Comparison of ENCODE assay signal across 28 cellular contexts in genomic region chr13:34672631-34673030, GRCh38.
DNase-seq lines count a peak whose midpoint lies in the region; ATAC-seq, FAIRE-seq and TF ChIP-seq lines count a peak whose summit lies in the region.
"Had no signal": no experiment of that assay in that cellular context is flagged by ENCODE, and none has a peak within 500 bp of the region (broad histone marks: within the 10 kb centered on the region; RNA-seq: fewer than 3 reads in every experiment).

No MANE protein-coding gene starts in this region.

- 0 out of 3 replicates have a peak overlapping the region, but pooled peaks have one; percentile 16 for H3K4me2 ChIP-seq in A549
- H3K4me2 ChIP-seq in GM23338 = no peak overlapping the region

- H3K9me3 ChIP-seq in A549 = 0 out of 3 replicates have a peak, but pooled peaks cover 3% of the 10 kb centered on the region
- H3K9me3 ChIP-seq: heart left ventricle, stomach, tibial artery had no signal

- POLR2A ChIA-PET in A549 (lab: Yijun Ruan, JAX) = no interaction called here

- H3K27ac Mint-ChIP-seq in GM23338 = no peak overlapping the region; the same call in 1 of the 2 replicates
- H3K27ac Mint-ChIP-seq: activated CD4-positive, alpha-beta T cell treated with anti-CD3 and anti-CD28 coated beads, Interleukin-2, amount 10 ng/mL, durations not matched to agents 7 days and 5 days; activated CD8-positive, alpha-beta memory T cell treated with anti-CD3 and anti-CD28 coated beads, Interleukin-2, amount 10 ng/mL, durations not matched to agents 7 days and 5 days; activated naive CD4-positive, alpha-beta T cell treated with anti-CD3 and anti-CD28 coated beads for 36 hours; activated T-cell treated with anti-CD3 and anti-CD28 coated beads, Interleukin-2, amount 50 U/mL, for 72 hours; naive thymus-derived CD8-positive, alpha-beta T cell had no signal

- H3K27ac ChIP-seq in A549 (peak overlapping the region in 1 of 2 experiments; percentile 44; a peak in 3 of 6 replicates), GM23338 (ENCODE audit: low read depth) (no peak overlapping the region)
- H3K27ac ChIP-seq: RWPE1, stomach, tibial artery, VCaP had no signal

- H3F3A ChIP-seq in GM23338 (replicated peaks; ENCODE audit: low read depth) = no peaks in the 10 kb centered on the region

- no peak for TF ChIP-seq EP300 in A549 (IDR thresholded peaks at IDR 0.05)

- intact Hi-C loops in head of caudate nucleus (cut with DNase I) = no loop called here

- H3K4me3 ChIP-seq in A549 = no peak overlapping the region
- no peak overlapping the region for H3K4me3 ChIP-seq in GM23338
- H3K4me3 ChIP-seq: heart left ventricle, stomach, tibial artery had no signal

- ATAC-seq in A549 = no peak
- no peak for ATAC-seq in GM23338
- no peak for ATAC-seq in esophagus mucosa
- ATAC-seq: activated CD8-positive, alpha-beta memory T cell treated with anti-CD3 and anti-CD28 coated beads, Interleukin-2, amount 10 ng/mL, durations not matched to agents 7 days and 5 days; activated T-cell treated with anti-CD3 and anti-CD28 coated beads, Interleukin-2, amount 50 U/mL, for 72 hours; naive thymus-derived CD8-positive, alpha-beta T cell; SK-N-SH treated with all-trans-retinoic acid at 6 μM for 48 hours had no signal

- TF ChIP-seq CTCF in A549 (IDR thresholded peaks at IDR 0.05) (no peak), GM23338 (conservative IDR thresholded peaks at IDR 0.05; ENCODE audit: low read depth in 2 of 2) (no peak)

- whole genome bisulfite sequencing in A549 (ENCODE audit: missing lambda C conversion rate) = 29% methylated on average over 3 of the region's 3 CpGs

- H3K4me3 Mint-ChIP-seq in GM23338 = no peak overlapping the region
- H3K4me3 Mint-ChIP-seq: activated CD4-positive, alpha-beta T cell treated with anti-CD3 and anti-CD28 coated beads, Interleukin-2, amount 10 ng/mL, durations not matched to agents 7 days and 5 days; activated CD8-positive, alpha-beta memory T cell treated with anti-CD3 and anti-CD28 coated beads, Interleukin-2, amount 10 ng/mL, durations not matched to agents 7 days and 5 days; activated naive CD4-positive, alpha-beta T cell treated with anti-CD3 and anti-CD28 coated beads for 36 hours; activated T-cell treated with anti-CD3 and anti-CD28 coated beads, Interleukin-2, amount 50 U/mL, for 72 hours; naive thymus-derived CD8-positive, alpha-beta T cell had no signal

- H3K36me3 Mint-ChIP-seq in GM23338 (ENCODE audit: low read depth) = no peaks in the 10 kb centered on the region
- H3K36me3 Mint-ChIP-seq: activated CD8-positive, alpha-beta memory T cell treated with anti-CD3 and anti-CD28 coated beads, Interleukin-2, amount 10 ng/mL, durations not matched to agents 7 days and 5 days; naive thymus-derived CD8-positive, alpha-beta T cell had no signal

- H3K4me1 ChIP-seq in A549 (peaks cover 10% of the 10 kb centered on the region; the same call in 2 of the 3 replicates), GM23338 (ENCODE audit: insufficient read depth) (0 out of 2 replicates have a peak, but pooled peaks cover 4% of the 10 kb centered on the region)
- H3K4me1 ChIP-seq: stomach had no signal

- H3K79me2 ChIP-seq in GM23338 (replicated peaks; ENCODE audit: insufficient read depth) = no peaks in the 10 kb centered on the region

- H3K9me2 ChIP-seq in GM23338 (ENCODE audit: insufficient read depth) = no peaks in the 10 kb centered on the region

- TF ChIP-seq POLR2A in A549 (IDR thresholded peaks at IDR 0.05; ENCODE audit: low read length) = no peak

- no peaks in the 10 kb centered on the region for H3K27me3 Mint-ChIP-seq in GM23338 (ENCODE audit: insufficient read depth, low read depth, poor library complexity)
- H3K27me3 Mint-ChIP-seq: activated CD4-positive, alpha-beta T cell treated with anti-CD3 and anti-CD28 coated beads, Interleukin-2, amount 10 ng/mL, durations not matched to agents 7 days and 5 days; activated CD8-positive, alpha-beta memory T cell treated with anti-CD3 and anti-CD28 coated beads, Interleukin-2, amount 10 ng/mL, durations not matched to agents 7 days and 5 days had no signal

- H3K36me3 ChIP-seq in GM23338 (ENCODE audit: insufficient read depth) = no peaks in the 10 kb centered on the region
- H3K36me3 ChIP-seq: heart left ventricle, stomach, tibial artery had no signal

- DNase-seq in A549 (ENCODE audit: low read depth in 1 of 2, low spot score in 1 of 2) (no peak), GM23338 (ENCODE audit: low spot score) (no peak), RPMI7951 (ENCODE audit: low read depth) (peak; percentile 49), inferior parietal cortex (ENCODE audit: extremely low spot score) (peak; percentile 61), head of caudate nucleus (no peak), SKM-1 (lab: John Stamatoyannopoulos, UW; ENCODE audit: unreplicated experiment) (no peak)
- no peak for DNase-seq in activated CD4-positive, CD25-positive, alpha-beta regulatory T cell (lab: John Stamatoyannopoulos, UW)
- DNase-seq: activated CD4-positive, alpha-beta T cell treated with anti-CD3 and anti-CD28 coated beads, Interleukin-2, amount 10 ng/mL, durations not matched to agents 7 days and 5 days; activated CD8-positive, alpha-beta memory T cell treated with anti-CD3 and anti-CD28 coated beads, Interleukin-2, amount 10 ng/mL, durations not matched to agents 7 days and 5 days; activated naive CD4-positive, alpha-beta T cell treated with anti-CD3 and anti-CD28 coated beads for 36 hours; activated T-cell treated with anti-CD3 and anti-CD28 coated beads, Interleukin-2, amount 50 U/mL, for 72 hours; amygdala; dermis blood vessel endothelial cell; heart left ventricle; KBM-7; left cardiac atrium; MV-4-11; naive thymus-derived CD8-positive, alpha-beta T cell; NCI-H1694; NCI-H524 treated with DMSO at 0.1 percent for 48 hours; right cardiac atrium; stimulated activated CD4-positive, alpha-beta T cell treated with anti-CD3 and anti-CD28 coated beads, Interleukin-15, amount 100 ng/mL, for 24 hours; stomach; tibial artery had no signal

- CTCF ChIA-PET in A549 (lab: Yijun Ruan, JAX) = interaction anchor here (0.9 to 1.2 kb wide), 2 partner anchors 11 to 248 kb away, joined by 3 read pairs; no protein-coding TSS in a partner anchor

- no peaks in the 10 kb centered on the region for H3K27me3 ChIP-seq in GM23338 (ENCODE audit: insufficient read depth)
- H3K27me3 ChIP-seq: heart left ventricle, stomach, tibial artery had no signal

- H2AFZ ChIP-seq in GM23338 = 0 out of 2 replicates have a peak overlapping the region, but pooled peaks have one; percentile 52

- TF ChIP-seq RAD21 in A549 (conservative IDR thresholded peaks at IDR 0.05 in 1 of 2, IDR thresholded peaks at IDR 0.05 in 1 of 2) = no peak

- H3K9me3 Mint-ChIP-seq in GM23338 = 0 out of 3 replicates have a peak, but pooled peaks cover 3% of the 10 kb centered on the region
- H3K9me3 Mint-ChIP-seq: activated CD4-positive, alpha-beta T cell treated with anti-CD3 and anti-CD28 coated beads, Interleukin-2, amount 10 ng/mL, durations not matched to agents 7 days and 5 days; activated naive CD4-positive, alpha-beta T cell treated with anti-CD3 and anti-CD28 coated beads for 36 hours had no signal

- no peaks in the 10 kb centered on the region for H4K20me1 ChIP-seq in GM23338 (replicated peaks; ENCODE audit: insufficient read depth)

- H3K4me1 Mint-ChIP-seq in GM23338 = peaks cover 7% of the 10 kb centered on the region; the same call in 2 of the 3 replicates
- H3K4me1 Mint-ChIP-seq: activated CD4-positive, alpha-beta T cell treated with anti-CD3 and anti-CD28 coated beads, Interleukin-2, amount 10 ng/mL, durations not matched to agents 7 days and 5 days; activated CD8-positive, alpha-beta memory T cell treated with anti-CD3 and anti-CD28 coated beads, Interleukin-2, amount 10 ng/mL, durations not matched to agents 7 days and 5 days; naive thymus-derived CD8-positive, alpha-beta T cell had no signal

- no peak for FAIRE-seq in A549 (lab: Jason Lieb, UNC)

TF ChIP-seq in A549, 52 proteins besides CTCF, POLR2A, EP300 and RAD21:
- TF ChIP-seq NPAS2 (CRISPR knock-in tag; IDR thresholded peaks at IDR 0.05; ENCODE audit: borderline replicate concordance) = no peak
- TF ChIP-seq POLR2AphosphoS2 (conservative IDR thresholded peaks at IDR 0.05; ENCODE audit: low read length) = no peak
- no peak for TF ChIP-seq MYC (IDR thresholded peaks at IDR 0.05; ENCODE audit: borderline replicate concordance, low read length)
- no peak for TF ChIP-seq GATA3 (IDR thresholded peaks at IDR 0.05; ENCODE audit: borderline replicate concordance)
- TF ChIP-seq SREBF2 (IDR thresholded peaks at IDR 0.05) = no peak

TF ChIP-seq in GM23338, 12 proteins besides CTCF, POLR2A, EP300 and RAD21 (continues in another document):
- no peak for TF ChIP-seq CREB1 (CRISPR knock-in tag; IDR thresholded peaks at IDR 0.05; ENCODE audit: low read depth)
- no peak for TF ChIP-seq ZNF331 (CRISPR knock-in tag; IDR thresholded peaks at IDR 0.05; ENCODE audit: low read depth)
- no peak for TF ChIP-seq ETS1 (IDR thresholded peaks at IDR 0.05)
- no peak for TF ChIP-seq POLR2AphosphoS5 (IDR thresholded peaks at IDR 0.05; ENCODE audit: low read depth)
- no peak for TF ChIP-seq EZH2phosphoT487 (IDR thresholded peaks at IDR 0.05; ENCODE audit: unreplicated experiment)
- TF ChIP-seq ZNF114 (CRISPR knock-in tag; IDR thresholded peaks at IDR 0.05) = no peak

Comparison
In these comparisons a context has a peak if more than half of its experiments do, and no peak if none do; other contexts are left out.
1. DNase-seq: peak in RPMI7951 (single experiment) and inferior parietal cortex (single experiment); none in A549 (0 of 2), GM23338 (single experiment), head of caudate nucleus (0 of 42), activated CD4-positive, CD25-positive, alpha-beta regulatory T cell (0 of 4) and SKM-1 (single experiment).